1 cellular context compared by ENCODE assay signal in the genomic region with DNA sequence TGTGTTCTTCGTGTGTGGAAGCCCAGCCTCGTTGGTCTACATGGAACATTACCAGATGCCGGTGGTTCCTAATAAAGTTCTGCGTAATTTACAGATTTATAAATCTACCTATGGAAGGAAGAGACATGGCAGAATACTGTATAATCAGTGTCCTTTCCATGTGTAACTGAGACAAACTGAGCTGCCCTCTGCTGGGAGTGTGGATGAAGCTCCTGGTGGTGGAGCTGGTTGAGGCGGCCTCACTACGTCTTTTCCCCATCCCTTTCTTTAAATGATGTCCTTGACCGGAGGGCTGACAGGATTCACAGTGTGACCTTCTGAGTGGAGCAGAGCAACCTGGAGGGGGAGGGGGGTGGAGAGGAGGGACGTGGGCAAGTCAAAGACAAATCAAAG.
TF ChIP-seq lines count a peak whose summit lies in the region.

No MANE protein-coding gene starts in this region.

TF ChIP-seq in GM23338, 12 proteins besides CTCF, POLR2A, EP300 and RAD21 (continued from another document):
- TF ChIP-seq ZNF462 (CRISPR knock-in tag; IDR thresholded peaks at IDR 0.05) = no peak
- no peak for TF ChIP-seq POLR2AphosphoS5 (IDR thresholded peaks at IDR 0.05; ENCODE audit: low read depth)
- TF ChIP-seq STAT1 (IDR thresholded peaks at IDR 0.05; ENCODE audit: unreplicated experiment) = no peak
- no peak for TF ChIP-seq ZNF114 (CRISPR knock-in tag; IDR thresholded peaks at IDR 0.05)
- TF ChIP-seq ZNF331 (CRISPR knock-in tag; IDR thresholded peaks at IDR 0.05; ENCODE audit: low read depth) = no peak
- TF ChIP-seq EZH2 (IDR thresholded peaks at IDR 0.05; ENCODE audit: low read depth, unreplicated experiment) = no peak
TF ChIP-seq in GM23338: peak in this region for 0.
